In genomic region chr11:67020949-67021348, GRCh38 we compare ENCODE assay signal across 2 cellular contexts.
TF ChIP-seq lines count a peak whose summit lies in the region.

No MANE protein-coding gene starts in this region.

TF ChIP-seq in GM23338, 12 proteins besides CTCF, POLR2A, EP300 and RAD21:
- TF ChIP-seq STAT1 (IDR thresholded peaks at IDR 0.05; ENCODE audit: unreplicated experiment) = no peak
- TF ChIP-seq JUNB (IDR thresholded peaks at IDR 0.05; ENCODE audit: unreplicated experiment) = no peak
- no peak for TF ChIP-seq ZNF331 (CRISPR knock-in tag; IDR thresholded peaks at IDR 0.05; ENCODE audit: low read depth)
- no peak for TF ChIP-seq CREB1 (CRISPR knock-in tag; IDR thresholded peaks at IDR 0.05; ENCODE audit: low read depth)
- no peak for TF ChIP-seq NANOG (IDR thresholded peaks at IDR 0.05; ENCODE audit: borderline replicate concordance)
- no peak for TF ChIP-seq EZH2 (IDR thresholded peaks at IDR 0.05; ENCODE audit: low read depth, unreplicated experiment)
- no peak for TF ChIP-seq ZNF114 (CRISPR knock-in tag; IDR thresholded peaks at IDR 0.05)
- no peak for TF ChIP-seq POLR2AphosphoS5 (IDR thresholded peaks at IDR 0.05; ENCODE audit: low read depth)
- TF ChIP-seq EZH2phosphoT487 (IDR thresholded peaks at IDR 0.05; ENCODE audit: unreplicated experiment) = no peak
- no peak for TF ChIP-seq REST (IDR thresholded peaks at IDR 0.05; ENCODE audit: unreplicated experiment)
- no peak for TF ChIP-seq ETS1 (IDR thresholded peaks at IDR 0.05)
- TF ChIP-seq ZNF462 (CRISPR knock-in tag; IDR thresholded peaks at IDR 0.05) = no peak

TF ChIP-seq in K562, 482 proteins besides CTCF, POLR2A, EP300 and RAD21:
- no peak for TF ChIP-seq ZC3H4 (CRISPR knock-in tag; IDR thresholded peaks at IDR 0.05; ENCODE audit: borderline replicate concordance)
- no peak for TF ChIP-seq TEAD1 (CRISPR knock-in tag; IDR thresholded peaks at IDR 0.05)
- no peak for TF ChIP-seq ZNF124 (CRISPR knock-in tag; IDR thresholded peaks at IDR 0.05)
- no peak for TF ChIP-seq GATAD2B (IDR thresholded peaks at IDR 0.05; ENCODE audit: borderline replicate concordance)
- TF ChIP-seq GABPA (tag; conservative IDR thresholded peaks at IDR 0.05; ENCODE audit: low read depth) = no peak
- TF ChIP-seq RBM39 (optimal IDR thresholded peaks at IDR 0.05; ENCODE audit: low read depth, low read length) = no peak
- no peak for TF ChIP-seq PHB2 (IDR thresholded peaks at IDR 0.05; ENCODE audit: low read depth)
- no peak for TF ChIP-seq FUS (optimal IDR thresholded peaks at IDR 0.05; ENCODE audit: low read depth, low read length)
- no peak for TF ChIP-seq MTA2 (IDR thresholded peaks at IDR 0.05; ENCODE audit: low read depth)
